In the genomic region with DNA sequence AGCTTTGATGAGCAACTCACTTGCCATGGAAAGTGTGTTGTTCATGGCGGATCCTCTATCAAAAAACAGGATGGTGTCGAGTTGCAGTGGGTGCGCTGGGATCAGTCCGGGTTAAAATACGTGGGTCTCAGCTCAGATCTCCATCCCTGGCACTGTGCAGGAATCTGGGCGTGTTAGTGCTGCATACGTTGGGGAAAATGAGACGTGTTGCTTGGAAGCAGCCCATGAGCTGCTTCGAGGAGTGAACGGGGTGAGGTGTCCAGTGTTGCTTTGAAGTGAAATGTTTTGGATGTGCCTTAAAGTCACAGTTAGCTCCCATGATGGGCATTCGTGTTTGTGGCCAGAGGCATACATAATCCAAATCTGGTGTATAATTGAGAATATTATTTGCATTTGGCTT, we compare ENCODE assay signal across 20 cellular contexts.
"Had no signal": no experiment of that assay in that cellular context is flagged by ENCODE, and none has a peak within 500 bp of the region (broad histone marks: within the 10 kb centered on the region; RNA-seq: fewer than 3 reads in every experiment).

No MANE protein-coding gene starts in this region.

- H3K36me3 Mint-ChIP-seq: memory B cell, WTC11 had no signal

- H3K27me3 ChIP-seq: foreskin keratinocyte, pancreas, SJSA1, testis, upper lobe of left lung had no signal

- H3K27ac Mint-ChIP-seq: activated naive CD4-positive, alpha-beta T cell treated with anti-CD3 and anti-CD28 coated beads for 36 hours; activated T-helper 2 cell treated with anti-CD3 and anti-CD28 coated beads, Interferon-gamma antibody, Interleukin-2, Interleukin-4, amounts not matched to agents 10 μg/mL and 5 μg/mL and 100 μg/mL, durations not matched to agents 14 hours and 24 hours and 36 hours; memory B cell; stimulated activated naive B cell treated with anti-CD40 and anti-IgM and Interleukin-4, amounts not matched to agents 10 μg/mL and 1 μg/mL and 100 μg/mL, for 72 hours; WTC11 had no signal

- H3K4me3 ChIP-seq: pancreas, SJSA1, testis, upper lobe of left lung had no signal

- H3K4me3 Mint-ChIP-seq: activated naive CD4-positive, alpha-beta T cell treated with anti-CD3 and anti-CD28 coated beads for 36 hours; activated T-cell treated with anti-CD3 and anti-CD28 coated beads, Interleukin-2, amount 50 U/mL, for 4 hours; memory B cell; stimulated activated naive B cell treated with anti-CD40 and anti-IgM and Interleukin-4, amounts not matched to agents 10 μg/mL and 1 μg/mL and 100 μg/mL, for 72 hours; WTC11 had no signal

- H3K27ac ChIP-seq: foreskin keratinocyte, pancreas, SJSA1, testis, upper lobe of left lung had no signal

- H3K4me1 ChIP-seq: foreskin keratinocyte, pancreas, SJSA1, testis, upper lobe of left lung had no signal

- DNase-seq: activated CD8-positive, alpha-beta memory T cell treated with anti-CD3 and anti-CD28 coated beads, Interleukin-2, amount 50 U/mL, for 4 hours; activated naive CD4-positive, alpha-beta T cell treated with anti-CD3 and anti-CD28 coated beads for 36 hours; activated T-cell treated with anti-CD3 and anti-CD28 coated beads, Interleukin-2, amount 50 U/mL, for 4 hours; central memory CD4-positive, alpha-beta T cell; dermis blood vessel endothelial cell; effector CD8-positive, alpha-beta T cell; foreskin keratinocyte; hippocampal formation; pancreas; right cardiac atrium; small intestine; stimulated activated CD4-positive, alpha-beta T cell treated with anti-CD3 and anti-CD28 coated beads, Interleukin-15, amount 100 ng/mL, for 24 hours; stimulated activated naive B cell treated with anti-CD40 and anti-IgM and Interleukin-4, amounts not matched to agents 10 μg/mL and 1 μg/mL and 100 μg/mL, for 72 hours; T-helper 1 cell; testis; upper lobe of left lung had no signal

- H3K9me3 ChIP-seq: pancreas, SJSA1, testis, upper lobe of left lung had no signal

- H3K36me3 ChIP-seq: pancreas, SJSA1, upper lobe of left lung had no signal

- H3K9me3 Mint-ChIP-seq: activated naive CD4-positive, alpha-beta T cell treated with anti-CD3 and anti-CD28 coated beads for 36 hours; activated T-cell treated with anti-CD3 and anti-CD28 coated beads, Interleukin-2, amount 50 U/mL, for 4 hours; activated T-helper 2 cell treated with anti-CD3 and anti-CD28 coated beads, Interferon-gamma antibody, Interleukin-2, Interleukin-4, amounts not matched to agents 10 μg/mL and 5 μg/mL and 100 μg/mL, durations not matched to agents 14 hours and 24 hours and 36 hours; memory B cell; stimulated activated naive B cell treated with anti-CD40 and anti-IgM and Interleukin-4, amounts not matched to agents 10 μg/mL and 1 μg/mL and 100 μg/mL, for 72 hours; WTC11 had no signal
